Comparison of ENCODE assay signal across 8 cellular contexts in genomic region chr5:137666109-137666850, GRCh38.
DNase-seq lines count a peak whose midpoint lies in the region; ATAC-seq, FAIRE-seq and TF ChIP-seq lines count a peak whose summit lies in the region.

No MANE protein-coding gene starts in this region.

- H3K9ac ChIP-seq in endothelial cell of umbilical vein (replicated peaks; ENCODE audit: extremely low read depth, insufficient read depth, low read length) = no peak overlapping the region

- no peak overlapping the region for H3K4me2 ChIP-seq in endothelial cell of umbilical vein (ENCODE audit: insufficient read depth, low read length)

- TF ChIP-seq CTCF in endothelial cell of umbilical vein (IDR thresholded peaks at IDR 0.05; ENCODE audit: extremely low read depth in 1 of 2, insufficient read depth in 1 of 2, low read depth in 1 of 2, low read length in 2 of 2) (no peak), sigmoid colon (IDR thresholded peaks at IDR 0.05) (no peak)

- H3K79me2 ChIP-seq in endothelial cell of umbilical vein (ENCODE audit: control insufficient read depth, insufficient read depth, low read length) = no peaks in the 10 kb centered on the region

- H3K9me3 ChIP-seq in endothelial cell of umbilical vein (replicated peaks; ENCODE audit: control insufficient read depth, insufficient read depth, low read length) (no peaks in the 10 kb centered on the region), sigmoid colon (no peaks in the 10 kb centered on the region)

- intact Hi-C loops in endothelial cell of umbilical vein (cut with micrococcal nuclease) = no loop called here
- intact Hi-C loops in sigmoid colon (cut with DNase I) = no loop called here

- BruUV-seq in endothelial cell of umbilical vein (replicated peaks; lab: Mats Ljungman, UMichigan) = no TSS peak

- no peak for TF ChIP-seq POLR2A in endothelial cell of umbilical vein (IDR thresholded peaks at IDR 0.05; ENCODE audit: low read depth, low read length)
- no peak for TF ChIP-seq POLR2A in sigmoid colon (IDR thresholded peaks at IDR 0.05)

- no peaks in the 10 kb centered on the region for H3K4me1 ChIP-seq in endothelial cell of umbilical vein (ENCODE audit: control insufficient read depth, extremely low read depth, insufficient read depth, low read length)
- H3K4me1 ChIP-seq in sigmoid colon = no peaks in the 10 kb centered on the region

- H3K4me3 ChIP-seq in endothelial cell of umbilical vein (replicated peaks in 1 of 3; ENCODE audit: insufficient read depth in 1 of 3, low read depth in 1 of 3, low read length in 3 of 3) (no peak overlapping the region), sigmoid colon (no peak overlapping the region)

- H3K27me3 ChIP-seq in endothelial cell of umbilical vein (ENCODE audit: control insufficient read depth in 2 of 2, insufficient read depth in 2 of 2, low read length in 2 of 2) (no peaks in the 10 kb centered on the region), sigmoid colon (no peaks in the 10 kb centered on the region)

- no peak for FAIRE-seq in endothelial cell of umbilical vein (lab: Jason Lieb, UNC)
- FAIRE-seq in frontal cortex (lab: Jason Lieb, UNC) = no peak

- no peaks in the 10 kb centered on the region for H4K20me1 ChIP-seq in endothelial cell of umbilical vein (replicated peaks; ENCODE audit: control insufficient read depth, extremely low read depth, insufficient read depth, low read length)

- H3K36me3 ChIP-seq in endothelial cell of umbilical vein (ENCODE audit: control insufficient read depth in 2 of 2, extremely low read depth in 1 of 2, insufficient read depth in 2 of 2, low read length in 2 of 2) (peaks cover 0 to 3% of the 10 kb centered on the region in 2 experiments), sigmoid colon (no peaks in the 10 kb centered on the region)

- dilution Hi-C loops in endothelial cell of umbilical vein (cut with MboI; ENCODE audit: extremely low pct_ligation_motif_present, low sequenced_read_pairs) = loop anchor here (25.0 kb wide), 1 partner anchor 96 kb away; the partner anchor contains the start of gene HNRNPA0

- H3K9me1 ChIP-seq in endothelial cell of umbilical vein (replicated peaks; ENCODE audit: control insufficient read depth, extremely low read depth, insufficient read depth, low read length) = no peaks in the 10 kb centered on the region

- POLR2A ChIA-PET in endothelial cell of umbilical vein (lab: Charles Lee) = no interaction called here

- CTCF ChIA-PET in endothelial cell of umbilical vein (lab: Charles Lee) = interaction anchor here (0.9 to 3.9 kb wide), 11 partner anchors 11 to 113 kb away, joined by 3 to 29 read pairs (median 4); partner anchors contain the start of gene KLHL3

- DNase-seq in activated gamma-delta T cell treated with Interleukin-2 at 50 U/mL for 16 hours (peak; percentile 41), activated gamma-delta T cell (lab: John Stamatoyannopoulos, UW) (no peak), endothelial cell of umbilical vein (ENCODE audit: low read depth, low spot score) (peak; percentile 53), sigmoid colon (no peak), frontal cortex (ENCODE audit: low spot score in 2 of 2) (no peak)
- DNase-seq in stimulated activated CD4-positive, alpha-beta T cell treated with anti-CD3 and anti-CD28 coated beads, Interleukin-4, amount 100 ng/mL, for 24 hours = peak; percentile 37

- H3K27ac ChIP-seq in endothelial cell of umbilical vein (ENCODE audit: insufficient read depth, low read depth, low read length) = no peak overlapping the region
- H3K27ac ChIP-seq in sigmoid colon = no peak overlapping the region

- no peak for TF ChIP-seq EP300 in sigmoid colon (IDR thresholded peaks at IDR 0.05)

- no peak overlapping the region for H2AFZ ChIP-seq in endothelial cell of umbilical vein (ENCODE audit: low read depth, low read length)

- ATAC-seq in HG03175 (IDR thresholded peaks at IDR 0.05; ENCODE audit: unreplicated experiment) = peak; percentile 100
- ATAC-seq in activated CD4-positive, CD25-positive, alpha-beta regulatory T cell treated with anti-CD3 and anti-CD28 coated beads, Interleukin-2, amount 50 U/mL, for 24 hours = peak; percentile 97

- WGBS in sigmoid colon, 2 donors = 60 to 72% methylated on average over 4 of the region's 4 CpGs

TF ChIP-seq in endothelial cell of umbilical vein, 7 proteins besides CTCF, POLR2A, EP300 and RAD21:
- TF ChIP-seq MYC (IDR thresholded peaks at IDR 0.05; ENCODE audit: low read depth, low read length) (no peak), POLR2AphosphoS5 (IDR thresholded peaks at IDR 0.05; ENCODE audit: insufficient read depth, low read depth, low read length) (no peak), EZH2 (IDR thresholded peaks at IDR 0.05; ENCODE audit: borderline replicate concordance, low read depth, low read length, severe bottlenecking) (no peak), MAX (IDR thresholded peaks at IDR 0.05; ENCODE audit: insufficient read depth, insufficient read length) (no peak), FOS (IDR thresholded peaks at IDR 0.05; ENCODE audit: borderline replicate concordance, insufficient read depth, low read length) (no peak), GATA2 (IDR thresholded peaks at IDR 0.05; ENCODE audit: insufficient read depth, insufficient read length, low read depth, low read length) (no peak), JUN (IDR thresholded peaks at IDR 0.05; ENCODE audit: borderline replicate concordance, insufficient read depth, insufficient read length, low read depth) (no peak)

Comparison
In these comparisons a context has a peak if more than half of its experiments do, and no peak if none do; other contexts are left out.
1. DNase-seq: peak in activated gamma-delta T cell treated with Interleukin-2 at 50 U/mL for 16 hours (single experiment), endothelial cell of umbilical vein (single experiment) and stimulated activated CD4-positive, alpha-beta T cell treated with anti-CD3 and anti-CD28 coated beads, Interleukin-4, amount 100 ng/mL, for 24 hours (single experiment); none in activated gamma-delta T cell (single experiment), sigmoid colon (single experiment) and frontal cortex (0 of 2).